26 cellular contexts compared by ENCODE assay signal in the genomic region with DNA sequence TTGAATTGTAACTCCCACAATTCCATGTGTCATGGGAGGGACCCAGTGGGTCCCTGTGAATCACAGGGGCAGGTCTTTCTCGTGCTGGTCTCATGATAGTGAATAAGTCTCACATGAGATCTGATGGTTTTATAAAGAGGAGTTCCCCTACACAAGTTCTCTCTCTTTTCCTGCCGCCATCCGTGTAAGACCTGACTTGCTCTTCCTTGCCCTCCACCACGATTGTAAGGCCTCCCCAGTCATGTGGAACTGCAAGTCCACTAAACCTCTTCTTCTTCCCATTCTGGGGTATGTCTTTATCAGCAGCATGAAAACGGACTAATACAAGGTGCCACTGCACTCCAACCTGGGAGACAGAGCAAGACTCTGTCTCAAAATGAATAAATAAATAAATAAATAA.
"Had no signal": no experiment of that assay in that cellular context is flagged by ENCODE, and none has a peak within 500 bp of the region (broad histone marks: within the 10 kb centered on the region; RNA-seq: fewer than 3 reads in every experiment).

No MANE protein-coding gene starts in this region.

- H3K27me3 ChIP-seq: testis, thyroid gland, transverse colon, vagina had no signal

- H3K9me3 ChIP-seq: left lung, lower lobe of right lung, neutrophil, psoas muscle, stomach, testis, thyroid gland, transverse colon, vagina had no signal

- H3K27ac ChIP-seq: neural progenitor cell, neutrophil, thyroid gland had no signal

- H3K36me3 Mint-ChIP-seq: naive B cell; natural killer cell; neural progenitor cell; stimulated activated naive B cell treated with anti-CD40 and anti-IgM and Interleukin-4, amounts not matched to agents 10 μg/mL and 1 μg/mL and 100 μg/mL, for 72 hours had no signal

- H3K27ac Mint-ChIP-seq: natural killer cell; nephron progenitor cell; stimulated activated naive B cell treated with anti-CD40 and anti-IgM and Interleukin-4, amounts not matched to agents 10 μg/mL and 1 μg/mL and 100 μg/mL, for 72 hours had no signal

- DNase-seq: hippocampal formation; kidney glomerular epithelial cell; left colon; lower lobe of right lung; mammary epithelial cell; mesendoderm; naive B cell; natural killer cell; nephron progenitor cell; psoas muscle; stimulated activated CD4-positive, alpha-beta T cell treated with anti-CD3 and anti-CD28 coated beads, Interleukin-12 subunit alpha, Interleukin-12 subunit beta, amount 100 ng/mL, for 4 hours; stimulated activated CD4-positive, alpha-beta T cell treated with anti-CD3 and anti-CD28 coated beads, Interleukin-15, amount 100 ng/mL, for 24 hours; stimulated activated CD4-positive, alpha-beta T cell treated with anti-CD3 and anti-CD28 coated beads, Interleukin-2, amount 100 ng/mL, for 24 hours; stimulated activated CD4-positive, alpha-beta T cell treated with anti-CD3 and anti-CD28 coated beads, Interleukin-4, amount 100 ng/mL, for 1 hour; stimulated activated naive B cell treated with anti-CD40 and anti-IgM and Interleukin-4, amounts not matched to agents 10 μg/mL and 1 μg/mL and 100 μg/mL, for 72 hours; stimulated activated naive CD8-positive, alpha-beta T cell treated with anti-CD3 and anti-CD28 coated beads, Interleukin-15, Interleukin-2, amounts not matched to agents 100 U/mL and 50 U/mL, for 24 hours; stomach; testis; thyroid gland; transverse colon had no signal

- H3K36me3 ChIP-seq: left lung, lower lobe of right lung, neural progenitor cell, neutrophil, stomach, thyroid gland, transverse colon, vagina had no signal

- H3K9ac ChIP-seq: neural progenitor cell, parathyroid adenoma had no signal

- ATAC-seq: natural killer cell; stimulated activated naive CD8-positive, alpha-beta T cell treated with anti-CD3 and anti-CD28 coated beads, Interleukin-15, Interleukin-2, amounts not matched to agents 100 U/mL and 50 U/mL, for 24 hours had no signal

- H3K4me1 ChIP-seq: neural progenitor cell had no signal

- H3K27me3 Mint-ChIP-seq: stimulated activated naive B cell treated with anti-CD40 and anti-IgM and Interleukin-4, amounts not matched to agents 10 μg/mL and 1 μg/mL and 100 μg/mL, for 72 hours had no signal

- H3K9me3 Mint-ChIP-seq: natural killer cell had no signal

- H3K4me3 ChIP-seq: left lung, skin epidermis, testis, thyroid gland had no signal
